In genomic region chr7:21850531-21851285, GRCh38 we compare ENCODE assay signal across 14 cellular contexts.
DNase-seq lines count a peak whose midpoint lies in the region; ATAC-seq and TF ChIP-seq lines count a peak whose summit lies in the region.
"Had no signal": no experiment of that assay in that cellular context is flagged by ENCODE, and none has a peak within 500 bp of the region (broad histone marks: within the 10 kb centered on the region; RNA-seq: fewer than 3 reads in every experiment).

No MANE protein-coding gene starts in this region.

- H3K27ac Mint-ChIP-seq in CD8-positive, alpha-beta T cell: peak overlapping the region; percentile 94
- peak overlapping the region in 8 of 9 donors; percentile 85 to 97 (median 92) for H3K27ac Mint-ChIP-seq in naive thymus-derived CD4-positive, alpha-beta T cell
- no peak overlapping the region for H3K27ac Mint-ChIP-seq in activated CD4-positive, alpha-beta memory T cell treated with anti-CD3 and anti-CD28 coated beads, Interleukin-2, amount 10 ng/mL, durations not matched to agents 7 days and 5 days
- no peak overlapping the region for H3K27ac Mint-ChIP-seq in T-helper 2 cell treated with Interferon-gamma antibody and Interleukin-4, amounts not matched to agents 5 μg/mL and 100 μg/mL, for 36 hours

- H3K9me3 ChIP-seq in CD8-positive, alpha-beta T cell (ENCODE audit: low read length): no peaks in the 10 kb centered on the region
- no peaks in the 10 kb centered on the region for H3K9me3 ChIP-seq in Loucy (ENCODE audit: insufficient read depth, low read depth, low read length)
- no peaks in the 10 kb centered on the region for H3K9me3 ChIP-seq in naive thymus-derived CD4-positive, alpha-beta T cell (ENCODE audit: control insufficient read depth in 2 of 3, low read length in 3 of 3)
- H3K9me3 ChIP-seq: right atrium auricular region had no signal

- H2AFZ ChIP-seq in Loucy (ENCODE audit: low read length): no peak overlapping the region

- no peaks in the 10 kb centered on the region for H3K27me3 ChIP-seq in CD8-positive, alpha-beta T cell (ENCODE audit: insufficient read depth, low read length)
- no peaks in the 10 kb centered on the region for H3K27me3 ChIP-seq in Loucy (ENCODE audit: insufficient read depth, low read length, poor library complexity, severe bottlenecking)
- H3K27me3 ChIP-seq in naive thymus-derived CD4-positive, alpha-beta T cell (ENCODE audit: control insufficient read depth in 2 of 2, insufficient read depth in 2 of 2, low read length in 2 of 2): no peaks in the 10 kb centered on the region
- H3K27me3 ChIP-seq: right atrium auricular region had no signal

- H3K36me3 Mint-ChIP-seq in CD8-positive, alpha-beta T cell: no peaks in the 10 kb centered on the region
- H3K36me3 Mint-ChIP-seq in naive thymus-derived CD4-positive, alpha-beta T cell: no peaks in the 10 kb centered on the region
- no peaks in the 10 kb centered on the region for H3K36me3 Mint-ChIP-seq in activated CD4-positive, alpha-beta memory T cell treated with anti-CD3 and anti-CD28 coated beads, Interleukin-2, amount 10 ng/mL, durations not matched to agents 7 days and 5 days (ENCODE audit: low read depth)
- no peaks in the 10 kb centered on the region for H3K36me3 Mint-ChIP-seq in T-helper 2 cell treated with Interferon-gamma antibody and Interleukin-4, amounts not matched to agents 5 μg/mL and 100 μg/mL, for 36 hours (ENCODE audit: low read depth)

- H3K4me1 Mint-ChIP-seq in CD8-positive, alpha-beta T cell (ENCODE audit: low read depth): peaks cover 29% of the 10 kb centered on the region
- H3K4me1 Mint-ChIP-seq in naive thymus-derived CD4-positive, alpha-beta T cell: peaks cover 6 to 44% (median 34%) of the 10 kb centered on the region in 7 donors
- H3K4me1 Mint-ChIP-seq in activated CD4-positive, alpha-beta memory T cell treated with anti-CD3 and anti-CD28 coated beads, Interleukin-2, amount 10 ng/mL, durations not matched to agents 7 days and 5 days: peaks cover 14% of the 10 kb centered on the region
- H3K4me1 Mint-ChIP-seq in T-helper 2 cell treated with Interferon-gamma antibody and Interleukin-4, amounts not matched to agents 5 μg/mL and 100 μg/mL, for 36 hours (ENCODE audit: low read depth): peaks cover 12% of the 10 kb centered on the region

- intact Hi-C loops in CD8-positive, alpha-beta T cell (cut with DNase I, micrococcal nuclease): loop anchor here in 1 of 2 experiments (2.0 to 10.0 kb wide), 2 partner anchors 94 to 596 kb away; partner anchors contain the start of gene CDCA7L
- intact Hi-C loops in naive thymus-derived CD4-positive, alpha-beta T cell (cut with micrococcal nuclease): loop anchor here in 1 of 2 donors (2.0 to 5.0 kb wide), 4 partner anchors 47 to 593 kb away; partner anchors contain the start of genes CDCA7L and SP4

- no peak for TF ChIP-seq CTCF in CD8-positive, alpha-beta T cell (IDR thresholded peaks at IDR 0.05)
- TF ChIP-seq CTCF in Loucy (conservative IDR thresholded peaks at IDR 0.05; ENCODE audit: low read length) (no peak), astrocyte of the cerebellum (IDR thresholded peaks at IDR 0.05; ENCODE audit: low read depth, low read length, missing control alignments) (no peak)

- H3F3A ChIP-seq in Loucy (ENCODE audit: low read depth): no peaks in the 10 kb centered on the region

- H3K4me3 Mint-ChIP-seq in CD8-positive, alpha-beta T cell: no peak overlapping the region
- H3K4me3 Mint-ChIP-seq in naive thymus-derived CD4-positive, alpha-beta T cell: peak overlapping the region in 9 of 10 donors; percentile 13 to 91 (median 78)
- no peak overlapping the region for H3K4me3 Mint-ChIP-seq in activated CD4-positive, alpha-beta memory T cell treated with anti-CD3 and anti-CD28 coated beads, Interleukin-2, amount 10 ng/mL, durations not matched to agents 7 days and 5 days
- H3K4me3 Mint-ChIP-seq in T-helper 2 cell treated with Interferon-gamma antibody and Interleukin-4, amounts not matched to agents 5 μg/mL and 100 μg/mL, for 36 hours: no peak overlapping the region

- peak overlapping the region; percentile 72 for H3K4me2 ChIP-seq in Loucy (ENCODE audit: low read depth, low read length, poor library complexity, severe bottlenecking)

- in situ Hi-C loops in astrocyte of the cerebellum (cut with HindIII; ENCODE audit: low sequenced_read_pairs): no loop called here

- H3K9me3 Mint-ChIP-seq in CD8-positive, alpha-beta T cell: peaks cover 2% of the 10 kb centered on the region
- peaks cover 0 to 20% (median 0%) of the 10 kb centered on the region in 11 donors for H3K9me3 Mint-ChIP-seq in naive thymus-derived CD4-positive, alpha-beta T cell
- H3K9me3 Mint-ChIP-seq in activated CD4-positive, alpha-beta memory T cell treated with anti-CD3 and anti-CD28 coated beads, Interleukin-2, amount 10 ng/mL, durations not matched to agents 7 days and 5 days: no peaks in the 10 kb centered on the region
- no peaks in the 10 kb centered on the region for H3K9me3 Mint-ChIP-seq in T-helper 2 cell treated with Interferon-gamma antibody and Interleukin-4, amounts not matched to agents 5 μg/mL and 100 μg/mL, for 36 hours

- no peak for ATAC-seq in CD8-positive, alpha-beta T cell
- no peak for ATAC-seq in naive thymus-derived CD4-positive, alpha-beta T cell

- H3K79me2 ChIP-seq in Loucy (ENCODE audit: insufficient read depth, low read length): no peaks in the 10 kb centered on the region

- no peaks in the 10 kb centered on the region for H3K9me2 ChIP-seq in Loucy (replicated peaks; ENCODE audit: low read depth, low read length)

- peaks cover 21% of the 10 kb centered on the region for H3K4me1 ChIP-seq in CD8-positive, alpha-beta T cell (ENCODE audit: insufficient read depth, low read length)
- peaks cover 12% of the 10 kb centered on the region for H3K4me1 ChIP-seq in Loucy (ENCODE audit: insufficient read depth, low read length, poor library complexity, severe bottlenecking)
- H3K4me1 ChIP-seq in naive thymus-derived CD4-positive, alpha-beta T cell (ENCODE audit: control insufficient read depth in 2 of 2, insufficient read depth in 2 of 2, low read length in 2 of 2): peaks cover 0 to 20% of the 10 kb centered on the region in 2 donors
- H3K4me1 ChIP-seq: right atrium auricular region had no signal

- peak overlapping the region; percentile 13 for H3K9ac ChIP-seq in Loucy (ENCODE audit: low read depth, low read length, poor library complexity, severe bottlenecking)

- H4K20me1 ChIP-seq in Loucy (ENCODE audit: insufficient read depth, low read length, poor library complexity, severe bottlenecking): no peaks in the 10 kb centered on the region

- no peak overlapping the region for H3K27ac ChIP-seq in CD8-positive, alpha-beta T cell (ENCODE audit: low read depth, low read length)
- no peak overlapping the region for H3K27ac ChIP-seq in naive thymus-derived CD4-positive, alpha-beta T cell (ENCODE audit: low read depth, low read length)
- H3K27ac ChIP-seq: right atrium auricular region, VCaP had no signal

- CTCF ChIA-PET in CD8-positive, alpha-beta T cell (lab: Charles Lee): no interaction called here
- CTCF ChIA-PET in naive thymus-derived CD4-positive, alpha-beta T cell (lab: Charles Lee): interaction anchor here (0.6 to 0.7 kb wide), 2 partner anchors 105 to 278 kb away, joined by 3 to 4 read pairs; no protein-coding TSS in a partner anchor
- CTCF ChIA-PET in activated CD4-positive, alpha-beta memory T cell treated with anti-CD3 and anti-CD28 coated beads, Interleukin-2, amount 10 ng/mL, durations not matched to agents 7 days and 5 days (lab: Charles Lee): no interaction called here

- no peak for DNase-seq in CD8-positive, alpha-beta T cell
- DNase-seq in astrocyte of the cerebellum (ENCODE audit: low read depth) (peak; percentile 49), NK-92 (lab: John Stamatoyannopoulos, UW; ENCODE audit: unreplicated experiment) (no peak)
- no peak for DNase-seq in naive thymus-derived CD4-positive, alpha-beta T cell
- no peak for DNase-seq in stimulated activated CD4-positive, alpha-beta T cell treated with anti-CD3 and anti-CD28 coated beads, Interleukin-4, amount 100 ng/mL, for 4 hours
- DNase-seq in activated CD4-positive, alpha-beta memory T cell treated with anti-CD3 and anti-CD28 coated beads, Interleukin-2, amount 10 ng/mL, durations not matched to agents 7 days and 5 days: no peak
- no peak for DNase-seq in T-helper 2 cell treated with Interferon-gamma antibody and Interleukin-4, amounts not matched to agents 5 μg/mL and 100 μg/mL, for 36 hours (ENCODE audit: low spot score)
- DNase-seq: activated CD8-positive, alpha-beta memory T cell treated with anti-CD3 and anti-CD28 coated beads, Interleukin-2, amount 50 U/mL, for 48 hours; C1 segment of cervical spinal cord; GF-D8; Right ventricle myocardium superior had no signal

- no peak overlapping the region for H3K4me3 ChIP-seq in CD8-positive, alpha-beta T cell (ENCODE audit: low read depth, low read length)
- H3K4me3 ChIP-seq in Loucy (ENCODE audit: low read length, poor library complexity, severe bottlenecking) (no peak overlapping the region), astrocyte of the cerebellum (ENCODE audit: low read depth, low read length) (no peak overlapping the region)
- H3K4me3 ChIP-seq in naive thymus-derived CD4-positive, alpha-beta T cell (ENCODE audit: low read length): peak overlapping the region; percentile 27
- H3K4me3 ChIP-seq: right atrium auricular region had no signal

- no peaks in the 10 kb centered on the region for H3K36me3 ChIP-seq in CD8-positive, alpha-beta T cell (ENCODE audit: insufficient read depth, low read length)
- no peaks in the 10 kb centered on the region for H3K36me3 ChIP-seq in Loucy (ENCODE audit: insufficient read depth, low read length)
- no peaks in the 10 kb centered on the region for H3K36me3 ChIP-seq in naive thymus-derived CD4-positive, alpha-beta T cell (ENCODE audit: control insufficient read depth in 2 of 3, insufficient read depth in 3 of 3, low read length in 3 of 3)
- H3K36me3 ChIP-seq: right atrium auricular region had no signal

- H3K27me3 Mint-ChIP-seq in CD8-positive, alpha-beta T cell (ENCODE audit: low read depth): no peaks in the 10 kb centered on the region
- H3K27me3 Mint-ChIP-seq in naive thymus-derived CD4-positive, alpha-beta T cell: peaks cover 0 to 5% (median 0%) of the 10 kb centered on the region in 5 donors
- peaks cover 4% of the 10 kb centered on the region for H3K27me3 Mint-ChIP-seq in activated CD4-positive, alpha-beta memory T cell treated with anti-CD3 and anti-CD28 coated beads, Interleukin-2, amount 10 ng/mL, durations not matched to agents 7 days and 5 days
- peaks cover 4% of the 10 kb centered on the region for H3K27me3 Mint-ChIP-seq in T-helper 2 cell treated with Interferon-gamma antibody and Interleukin-4, amounts not matched to agents 5 μg/mL and 100 μg/mL, for 36 hours (ENCODE audit: low read depth)

- POLR2A ChIA-PET in CD8-positive, alpha-beta T cell (lab: Charles Lee): interaction anchor here (0.7 kb wide), 1 partner anchor 95 kb away, joined by 4 read pairs; the partner anchor contains the start of gene CDCA7L
- POLR2A ChIA-PET in naive thymus-derived CD4-positive, alpha-beta T cell (lab: Charles Lee): interaction anchor here (0.7 to 1.6 kb wide), 2 partner anchors 74 to 94 kb away, joined by 4 read pairs; no protein-coding TSS in a partner anchor
- POLR2A ChIA-PET in activated CD4-positive, alpha-beta memory T cell treated with anti-CD3 and anti-CD28 coated beads, Interleukin-2, amount 10 ng/mL, durations not matched to agents 7 days and 5 days (lab: Charles Lee): no interaction called here

Comparison
In these comparisons a context has a peak if more than half of its experiments do, and no peak if none do; other contexts are left out.
1. H3K27ac Mint-ChIP-seq: peak in CD8-positive, alpha-beta T cell (single experiment) and naive thymus-derived CD4-positive, alpha-beta T cell (8 of 9); none in activated CD4-positive, alpha-beta memory T cell treated with anti-CD3 and anti-CD28 coated beads, Interleukin-2, amount 10 ng/mL, durations not matched to agents 7 days and 5 days (single experiment) and T-helper 2 cell treated with Interferon-gamma antibody and Interleukin-4, amounts not matched to agents 5 μg/mL and 100 μg/mL, for 36 hours (single experiment).
2. H3K4me3 Mint-ChIP-seq: peak in naive thymus-derived CD4-positive, alpha-beta T cell (9 of 10); none in CD8-positive, alpha-beta T cell (single experiment), activated CD4-positive, alpha-beta memory T cell treated with anti-CD3 and anti-CD28 coated beads, Interleukin-2, amount 10 ng/mL, durations not matched to agents 7 days and 5 days (single experiment) and T-helper 2 cell treated with Interferon-gamma antibody and Interleukin-4, amounts not matched to agents 5 μg/mL and 100 μg/mL, for 36 hours (single experiment).